Comparison of ENCODE assay signal across 13 cellular contexts in genomic region chr10:17428096-17428615, GRCh38. TPM values are rescaled to one million over a fixed set of nuclear protein-coding genes. Genes with fewer than 3 reads are reported as not detected.
DNase-seq lines count a peak whose midpoint lies in the region; ATAC-seq and TF ChIP-seq lines count a peak whose summit lies in the region.
"Had no signal": no experiment of that assay in that cellular context is flagged by ENCODE, and none has a peak within 500 bp of the region (broad histone marks: within the 10 kb centered on the region; RNA-seq: fewer than 3 reads in every experiment).

No MANE protein-coding gene starts in this region.

- no peaks in the 10 kb centered on the region for H3K36me3 Mint-ChIP-seq in CD4-positive, alpha-beta T cell (ENCODE audit: low read depth)
- H3K36me3 Mint-ChIP-seq in activated B cell treated with CpG ODN at 0.5 μM for 24 hours (ENCODE audit: low read depth) (no peaks in the 10 kb centered on the region), memory B cell (no peaks in the 10 kb centered on the region)

- H3K27ac Mint-ChIP-seq in CD4-positive, alpha-beta T cell = peak overlapping the region; percentile 93
- peak overlapping the region; percentile 4 for H3K27ac Mint-ChIP-seq in activated B cell treated with CpG ODN at 0.5 μM for 24 hours
- H3K27ac Mint-ChIP-seq in memory B cell = peak overlapping the region; percentile 1

- H3K4me3 Mint-ChIP-seq in CD4-positive, alpha-beta T cell = peak overlapping the region; percentile 67
- H3K4me3 Mint-ChIP-seq in activated B cell treated with CpG ODN at 0.5 μM for 24 hours (peak overlapping the region; percentile 66), memory B cell (peak overlapping the region; percentile 68)

- CTCF ChIA-PET in CD4-positive, alpha-beta T cell (lab: Charles Lee) = interaction anchor here (4.4 kb wide), 1 partner anchor 19 kb away, joined by 32 read pairs; no protein-coding TSS in a partner anchor
- CTCF ChIA-PET in activated B cell treated with CpG ODN at 0.5 μM for 24 hours (lab: Charles Lee) = interaction anchor here (0.5 to 1.3 kb wide), 2 partner anchors 14 to 581 kb away, joined by 3 read pairs; no protein-coding TSS in a partner anchor

- POLR2A ChIA-PET in CD4-positive, alpha-beta T cell (lab: Charles Lee) = interaction anchor here (1.2 to 5.3 kb wide), 8 partner anchors 9 to 611 kb away, joined by 3 to 41 read pairs (median 19); partner anchors contain the start of genes RSU1 and ST8SIA6
- POLR2A ChIA-PET in activated B cell treated with CpG ODN at 0.5 μM for 24 hours (lab: Charles Lee) = no interaction called here

- peaks cover 4% of the 10 kb centered on the region for H3K27me3 Mint-ChIP-seq in CD4-positive, alpha-beta T cell
- H3K27me3 Mint-ChIP-seq in activated B cell treated with CpG ODN at 0.5 μM for 24 hours (peaks cover 12% of the 10 kb centered on the region), memory B cell (peaks cover 26% of the 10 kb centered on the region)

- peaks cover 75% of the 10 kb centered on the region for H3K4me1 Mint-ChIP-seq in CD4-positive, alpha-beta T cell (ENCODE audit: low read depth)
- peaks cover 57% of the 10 kb centered on the region for H3K4me1 Mint-ChIP-seq in activated B cell treated with CpG ODN at 0.5 μM for 24 hours
- peaks cover 33% of the 10 kb centered on the region for H3K4me1 Mint-ChIP-seq in memory B cell

- intact Hi-C loops in CD4-positive, alpha-beta T cell (cut with DNase I, micrococcal nuclease) = loop anchor here in 1 of 2 experiments (10.0 kb wide), 2 partner anchors 403 to 993 kb away; partner anchors contain the start of gene PTER
- intact Hi-C loops in activated B cell treated with CpG ODN at 0.5 μM for 24 hours (cut with micrococcal nuclease) = no loop called here

- peak overlapping the region; percentile 69 for H3K27ac ChIP-seq in CD4-positive, alpha-beta T cell (ENCODE audit: low read depth, low read length)
- H3K27ac ChIP-seq: sigmoid colon, stomach had no signal

- no peaks in the 10 kb centered on the region for H3K9me3 ChIP-seq in CD4-positive, alpha-beta T cell (ENCODE audit: control insufficient read depth, low read length)
- H3K9me3 ChIP-seq: BE2C, sigmoid colon, stomach had no signal

- DNase-seq in CD4-positive, alpha-beta T cell = peak in 2 of 10 experiments; percentile 13 to 19
- DNase-seq in activated B cell treated with CpG ODN at 0.5 μM for 24 hours (no peak), memory B cell (ENCODE audit: low spot score in 2 of 2) (no peak), DMS153 treated with DMSO at 0.1 percent for 48 hours (lab: John Stamatoyannopoulos, UW; ENCODE audit: unreplicated experiment) (no peak), HT-29 (ENCODE audit: low spot score) (no peak)
- DNase-seq in activated CD4-positive, CD25-positive, alpha-beta regulatory T cell treated with anti-CD3 and anti-CD28 coated beads, Interleukin-2, amount 50 U/mL, for 72 hours = no peak
- DNase-seq: BE2C, hippocampal formation, sigmoid colon, stomach had no signal

- no peak for TF ChIP-seq CTCF in CD4-positive, alpha-beta T cell (IDR thresholded peaks at IDR 0.05)
- TF ChIP-seq CTCF in activated B cell treated with CpG ODN at 0.5 μM for 24 hours (IDR thresholded peaks at IDR 0.05) = no peak

- no peaks in the 10 kb centered on the region for H3K27me3 ChIP-seq in CD4-positive, alpha-beta T cell (ENCODE audit: control insufficient read depth, insufficient read depth, low read length)

- no peak for ATAC-seq in CD4-positive, alpha-beta T cell (ENCODE audit: poor library complexity)
- peak; percentile 10 for ATAC-seq in GM19452 (IDR thresholded peaks at IDR 0.05; ENCODE audit: unreplicated experiment)
- ATAC-seq in activated B cell treated with CpG ODN at 0.5 μM for 24 hours (ENCODE audit: low read depth) = no peak
- ATAC-seq in memory B cell (ENCODE audit: low read depth) = peak; percentile 17
- no peak for ATAC-seq in HG02763 (IDR thresholded peaks at IDR 0.05; ENCODE audit: unreplicated experiment)
- ATAC-seq: HCT116 had no signal

- no peaks in the 10 kb centered on the region for H3K9me3 Mint-ChIP-seq in CD4-positive, alpha-beta T cell
- no peaks in the 10 kb centered on the region for H3K9me3 Mint-ChIP-seq in activated B cell treated with CpG ODN at 0.5 μM for 24 hours
- no peaks in the 10 kb centered on the region for H3K9me3 Mint-ChIP-seq in memory B cell

RNA-seq across cellular contexts. Expression of gene ST8SIA6, which starts 26.2 kb away (rescaled TPM):
- under 1 TPM; 0.19 to 0.34 TPM for total RNA-seq in CD4-positive, alpha-beta T cell
- 0.13 TPM in 1 of 2 replicates, not detected in the other for total RNA-seq in activated B cell treated with CpG ODN at 0.5 μM for 24 hours
- total RNA-seq in HT-29 (2014; rRNA removed; shearing (Covaris generic)) = not detected in 2 replicates

Comparison
In these comparisons a context has a peak if more than half of its experiments do, and no peak if none do; other contexts are left out.
1. ATAC-seq: peak in GM19452 (single experiment) and memory B cell (single experiment); none in CD4-positive, alpha-beta T cell (single experiment), activated B cell treated with CpG ODN at 0.5 μM for 24 hours (single experiment) and HG02763 (single experiment).
2. H3K27ac Mint-ChIP-seq: peak in every context shown above with its lines; median percentile 93 in CD4-positive, alpha-beta T cell; 4 in activated B cell treated with CpG ODN at 0.5 μM for 24 hours; 1 in memory B cell.
3. Peak in every context shown above with its lines, with median percentiles within 50 percentile points of each other: H3K4me3 Mint-ChIP-seq.